Comparison of ENCODE assay signal across 10 cellular contexts in genomic region chr17:8949061-8949622, GRCh38. TPM values are rescaled to one million over a fixed set of nuclear protein-coding genes. Genes with fewer than 3 reads are reported as not detected.
DNase-seq lines count a peak whose midpoint lies in the region; ATAC-seq and TF ChIP-seq lines count a peak whose summit lies in the region.
"Had no signal": no experiment of that assay in that cellular context is flagged by ENCODE, and none has a peak within 500 bp of the region (broad histone marks: within the 10 kb centered on the region; RNA-seq: fewer than 3 reads in every experiment).

No MANE protein-coding gene starts in this region.

- TF ChIP-seq CTCF in neutrophil (IDR thresholded peaks at IDR 0.05) = no peak
- TF ChIP-seq CTCF in RWPE1 (conservative IDR thresholded peaks at IDR 0.05; ENCODE audit: low read depth) = no peak

- peaks cover 75% of the 10 kb centered on the region for H3K4me1 Mint-ChIP-seq in activated T-helper 2 cell treated with anti-CD3 and anti-CD28 coated beads, Interferon-gamma antibody, Interleukin-2, Interleukin-4, amounts not matched to agents 10 μg/mL and 5 μg/mL and 100 μg/mL, durations not matched to agents 14 hours and 24 hours and 36 hours (ENCODE audit: low read depth)

- H3K27ac ChIP-seq in neutrophil (peak overlapping the region; percentile 99), RWPE1 (no peak overlapping the region)

- intact Hi-C loops in activated T-helper 2 cell treated with anti-CD3 and anti-CD28 coated beads, Interferon-gamma antibody, Interleukin-2, Interleukin-4, amounts not matched to agents 10 μg/mL and 5 μg/mL and 100 μg/mL, durations not matched to agents 14 hours and 24 hours and 36 hours (cut with micrococcal nuclease) = loop anchor here (1.0 to 2.0 kb wide), 7 partner anchors 8 to 90 kb away; no protein-coding TSS in a partner anchor

- CTCF ChIA-PET in RWPE1 (lab: Yijun Ruan, JAX) = interaction anchor here (0.6 kb wide), 1 partner anchor 70 kb away, joined by 4 read pairs; no protein-coding TSS in a partner anchor

- peaks cover 80% of the 10 kb centered on the region for H3K36me3 Mint-ChIP-seq in activated T-helper 2 cell treated with anti-CD3 and anti-CD28 coated beads, Interferon-gamma antibody, Interleukin-2, Interleukin-4, amounts not matched to agents 10 μg/mL and 5 μg/mL and 100 μg/mL, durations not matched to agents 14 hours and 24 hours and 36 hours (ENCODE audit: low read depth)

- H3K27me3 Mint-ChIP-seq in activated T-helper 2 cell treated with anti-CD3 and anti-CD28 coated beads, Interferon-gamma antibody, Interleukin-2, Interleukin-4, amounts not matched to agents 10 μg/mL and 5 μg/mL and 100 μg/mL, durations not matched to agents 14 hours and 24 hours and 36 hours (ENCODE audit: low read depth) = no peaks in the 10 kb centered on the region

- peaks cover 31% of the 10 kb centered on the region for H3K9me3 Mint-ChIP-seq in activated T-helper 2 cell treated with anti-CD3 and anti-CD28 coated beads, Interferon-gamma antibody, Interleukin-2, Interleukin-4, amounts not matched to agents 10 μg/mL and 5 μg/mL and 100 μg/mL, durations not matched to agents 14 hours and 24 hours and 36 hours

- peaks cover 9% of the 10 kb centered on the region for H3K36me3 ChIP-seq in neutrophil

- POLR2A ChIA-PET in RWPE1 (lab: Yijun Ruan, JAX; ENCODE audit: low non-redundant PET) = no interaction called here

- H3K4me1 ChIP-seq in neutrophil (ENCODE audit: control insufficient read depth in 1 of 2, insufficient read depth in 1 of 2, low read depth in 1 of 2, low read length in 1 of 2) = peaks cover 91 to 98% of the 10 kb centered on the region in 2 experiments

- peak overlapping the region; percentile 62 for H3K4me3 Mint-ChIP-seq in activated T-helper 2 cell treated with anti-CD3 and anti-CD28 coated beads, Interferon-gamma antibody, Interleukin-2, Interleukin-4, amounts not matched to agents 10 μg/mL and 5 μg/mL and 100 μg/mL, durations not matched to agents 14 hours and 24 hours and 36 hours (ENCODE audit: low read depth)

- no peaks in the 10 kb centered on the region for H3K9me3 ChIP-seq in neutrophil

- H3K4me3 ChIP-seq in neutrophil (ENCODE audit: low read depth in 1 of 2, low read length in 1 of 2) = no peak overlapping the region

- H3K27ac Mint-ChIP-seq in activated T-helper 2 cell treated with anti-CD3 and anti-CD28 coated beads, Interferon-gamma antibody, Interleukin-2, Interleukin-4, amounts not matched to agents 10 μg/mL and 5 μg/mL and 100 μg/mL, durations not matched to agents 14 hours and 24 hours and 36 hours = peak overlapping the region; percentile 85

- H3K27me3 ChIP-seq in neutrophil = no peaks in the 10 kb centered on the region

- DNase-seq in activated naive CD4-positive, alpha-beta T cell treated with Interleukin-2 at 50 U/mL for 16 hours = peak; percentile 42
- DNase-seq in activated naive CD4-positive, alpha-beta T cell (lab: John Stamatoyannopoulos, UW) = no peak
- no peak for DNase-seq in activated T-helper 2 cell treated with anti-CD3 and anti-CD28 coated beads, Interferon-gamma antibody, Interleukin-2, Interleukin-4, amounts not matched to agents 10 μg/mL and 5 μg/mL and 100 μg/mL, durations not matched to agents 14 hours and 24 hours and 36 hours (ENCODE audit: low spot score)
- DNase-seq in RWPE1 (ENCODE audit: low spot score) (no peak), DMS 273 (lab: John Stamatoyannopoulos, UW; ENCODE audit: unreplicated experiment) (no peak)
- DNase-seq: NCI-H187, retina had no signal

- ATAC-seq in GM21529 (IDR thresholded peaks at IDR 0.05; ENCODE audit: unreplicated experiment) = peak; percentile 62
- ATAC-seq in HG02759 (IDR thresholded peaks at IDR 0.05; ENCODE audit: unreplicated experiment) = no peak

RNA-seq across cellular contexts. Expression of gene PIK3R5, which starts 16.4 kb away (rescaled TPM):
- total RNA-seq in activated T-helper 2 cell treated with anti-CD3 and anti-CD28 coated beads, Interferon-gamma antibody, Interleukin-2, Interleukin-4, amounts not matched to agents 10 μg/mL and 5 μg/mL and 100 μg/mL, durations not matched to agents 14 hours and 24 hours and 36 hours = 46.8 and 47.7 TPM in 2 replicates
